26 cellular contexts compared by ENCODE assay signal in the genomic region with DNA sequence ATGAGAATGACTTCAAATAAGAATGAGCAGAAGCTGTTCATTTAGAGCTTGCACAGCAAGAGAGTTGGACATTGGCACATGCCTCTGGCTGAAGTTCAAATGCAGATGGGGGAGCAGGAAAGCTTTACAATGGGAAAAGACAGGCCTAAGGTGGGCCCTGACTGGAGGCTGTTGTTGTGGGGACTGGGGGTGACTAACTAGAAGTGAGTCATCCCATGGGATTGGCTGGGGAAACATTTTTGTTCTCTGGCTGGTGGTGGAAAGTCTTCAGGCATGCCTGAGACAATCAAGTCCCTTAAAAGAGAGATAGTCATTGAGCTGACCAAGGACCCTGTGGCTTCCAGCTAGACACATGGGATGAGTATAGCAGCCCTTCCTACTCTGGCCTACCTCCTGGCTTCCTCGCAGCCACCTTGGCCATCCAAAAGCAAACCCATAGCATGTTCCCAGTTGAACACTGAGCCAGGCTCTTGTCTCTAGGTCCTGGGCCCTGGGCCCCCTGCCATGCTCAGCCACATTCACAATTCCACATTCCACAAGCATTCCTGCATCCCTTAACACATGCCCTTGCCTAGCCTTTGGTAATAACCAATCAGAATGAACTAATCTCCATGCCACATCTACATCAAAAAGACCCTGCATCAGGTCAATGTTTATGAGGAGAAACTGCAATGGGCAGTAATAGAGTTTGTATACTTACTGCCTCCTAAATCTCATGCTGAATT.
A peak's percentile ranks its signal among the peaks of the same experiment; 100 is the strongest.
DNase-seq lines count a peak whose midpoint lies in the region; ATAC-seq, FAIRE-seq and TF ChIP-seq lines count a peak whose summit lies in the region.
"Had no signal": no experiment of that assay in that cellular context is flagged by ENCODE, and none has a peak within 500 bp of the region (broad histone marks: within the 10 kb centered on the region; RNA-seq: fewer than 3 reads in every experiment).

No MANE protein-coding gene starts in this region.

- H3K36me3 ChIP-seq in GM23338 (ENCODE audit: insufficient read depth) (no peaks in the 10 kb centered on the region), kidney (ENCODE audit: control insufficient read depth in 1 of 2, insufficient read depth in 2 of 2, low read length in 2 of 2) (no peaks in the 10 kb centered on the region)

- H3K4me3 Mint-ChIP-seq in GM23338 (no peak overlapping the region), WTC11 (no peak overlapping the region)
- H3K4me3 Mint-ChIP-seq: CD8-positive, alpha-beta memory T cell; H9; HFFc6 had no signal

- no peak overlapping the region for H3K27ac ChIP-seq in GM23338 (ENCODE audit: low read depth)
- H3K27ac ChIP-seq in kidney (ENCODE audit: low read depth in 2 of 2, low read length in 2 of 2), result no peak overlapping the region
- H3K27ac ChIP-seq: C4-2B, RWPE1 had no signal

- H3K9me2 ChIP-seq in GM23338 (ENCODE audit: insufficient read depth), result peaks cover 11% of the 10 kb centered on the region; the same call in 1 of the 2 replicates

- H2AFZ ChIP-seq in GM23338, result no peak overlapping the region

- POLR2A ChIA-PET in WTC11 (lab: Charles Lee), result no interaction called here

- H3F3A ChIP-seq in GM23338 (replicated peaks; ENCODE audit: low read depth), result no peaks in the 10 kb centered on the region

- H3K4me1 ChIP-seq in GM23338 (ENCODE audit: insufficient read depth) (peaks cover 6% of the 10 kb centered on the region; the same call in 1 of the 2 replicates), kidney (ENCODE audit: control insufficient read depth in 1 of 2, insufficient read depth in 1 of 2, low read depth in 1 of 2, low read length in 2 of 2) (no peaks in the 10 kb centered on the region)

- DNase-seq in GM23338 (ENCODE audit: low spot score), result peak; percentile 60
- DNase-seq in WTC11 (ENCODE audit: low spot score), result no peak
- peak; percentile 68 for DNase-seq in iPS DF 19.7 (ENCODE audit: low read depth, low spot score)
- no peak for DNase-seq in kidney
- DNase-seq in stimulated activated CD4-positive, alpha-beta T cell treated with anti-CD3 and anti-CD28 coated beads, Interleukin-4, amount 100 ng/mL, for 1 hour, result no peak
- DNase-seq in GM12892 (ENCODE audit: insufficient read length), result no peak
- DNase-seq: ACHN; AML-193; Calu3; CD8-positive, alpha-beta memory T cell; DMS153; H9; HFFc6; Kasumi-1; NCI-H1092; NCI-H1436; NCI-H2029; NCI-H226; NCI-H510A treated with DMSO at 0.1 percent for 48 hours; NCI-H748 treated with DMSO at 0.1 percent for 48 hours had no signal

- H3K79me2 ChIP-seq in GM23338 (replicated peaks; ENCODE audit: insufficient read depth), result no peaks in the 10 kb centered on the region

- no peak overlapping the region for H3K4me3 ChIP-seq in GM23338
- H3K4me3 ChIP-seq in kidney (ENCODE audit: low read length in 2 of 2), result no peak overlapping the region

- ATAC-seq in GM23338, result peak; percentile 91
- peak; percentile 98 for ATAC-seq in WTC11
- no peak for ATAC-seq in HG03460 (IDR thresholded peaks at IDR 0.05; ENCODE audit: unreplicated experiment)
- ATAC-seq: SK-N-SH treated with all-trans-retinoic acid at 6 μM for 48 hours had no signal

- H3K9ac ChIP-seq in kidney (ENCODE audit: low read length in 2 of 2), result no peak overlapping the region

- H3K36me3 Mint-ChIP-seq in GM23338 (ENCODE audit: low read depth) (peaks cover 20% of the 10 kb centered on the region; the same call in 2 of the 3 replicates), WTC11 (peaks cover 17% of the 10 kb centered on the region)
- H3K36me3 Mint-ChIP-seq: CD8-positive, alpha-beta memory T cell had no signal

- TF ChIP-seq CTCF in GM23338 (conservative IDR thresholded peaks at IDR 0.05; ENCODE audit: low read depth in 2 of 2) (no peak), WTC11 (IDR thresholded peaks at IDR 0.05) (no peak), kidney (IDR thresholded peaks at IDR 0.05; ENCODE audit: borderline replicate concordance, extremely low read depth, insufficient read depth) (no peak)

- FAIRE-seq in kidney (lab: Jason Lieb, UNC) (no peak), GM12892 (lab: Jason Lieb, UNC) (no peak)
- FAIRE-seq: G401.6, GM19239 had no signal

- intact Hi-C loops in kidney (cut with DNase I), result no loop called here

- no peaks in the 10 kb centered on the region for H4K20me1 ChIP-seq in GM23338 (replicated peaks; ENCODE audit: insufficient read depth)

- H3K27ac Mint-ChIP-seq in GM23338 (no peak overlapping the region; the same call in 1 of the 2 replicates), WTC11 (no peak overlapping the region; the same call in 1 of the 2 replicates)
- H3K27ac Mint-ChIP-seq: CD8-positive, alpha-beta memory T cell; H9; HFFc6 had no signal

- CTCF ChIA-PET in WTC11 (lab: Charles Lee), result no interaction called here

- no peaks in the 10 kb centered on the region for H3K27me3 ChIP-seq in GM23338 (ENCODE audit: insufficient read depth)

- TF ChIP-seq POLR2A in GM12892 (IDR thresholded peaks at IDR 0.05; ENCODE audit: low read depth, low read length), result no peak

- H3K9me3 ChIP-seq in kidney (ENCODE audit: control insufficient read depth in 1 of 2, low read length in 2 of 2), result no peaks in the 10 kb centered on the region

- peaks cover 24% of the 10 kb centered on the region for H3K4me1 Mint-ChIP-seq in GM23338
- peaks cover 30% of the 10 kb centered on the region for H3K4me1 Mint-ChIP-seq in WTC11
- H3K4me1 Mint-ChIP-seq: CD8-positive, alpha-beta memory T cell; H9 had no signal

- H3K9me3 Mint-ChIP-seq in GM23338 (peaks cover 12% of the 10 kb centered on the region), WTC11 (peaks cover 17% of the 10 kb centered on the region)
- H3K9me3 Mint-ChIP-seq: CD8-positive, alpha-beta memory T cell; H9; HFFc6 had no signal

- no peak overlapping the region for H3K4me2 ChIP-seq in GM23338

- H3K27me3 Mint-ChIP-seq in GM23338 (ENCODE audit: insufficient read depth, low read depth, poor library complexity) (peaks cover 3% of the 10 kb centered on the region), WTC11 (ENCODE audit: low read depth) (0 out of 2 replicates have a peak, but pooled peaks cover 3% of the 10 kb centered on the region)
- H3K27me3 Mint-ChIP-seq: CD8-positive, alpha-beta memory T cell had no signal

TF ChIP-seq in WTC11, 78 proteins besides CTCF, POLR2A, EP300 and RAD21:
- TF ChIP-seq TEAD1 (CRISPR knock-in tag; IDR thresholded peaks at IDR 0.05), result peak; percentile 40; the same call in 1 of the 2 replicates
- no peak for TF ChIP-seq ESRRA (CRISPR knock-in tag; IDR thresholded peaks at IDR 0.05; ENCODE audit: borderline replicate concordance)

Comparison
In these comparisons a context has a peak if more than half of its experiments do, and no peak if none do; other contexts are left out.
1. DNase-seq: peak in GM23338 (single experiment) and iPS DF 19.7 (single experiment); none in WTC11 (single experiment), kidney (single experiment), stimulated activated CD4-positive, alpha-beta T cell treated with anti-CD3 and anti-CD28 coated beads, Interleukin-4, amount 100 ng/mL, for 1 hour (single experiment) and GM12892 (single experiment).